Comparison of ENCODE assay signal across 16 cellular contexts in the genomic region with DNA sequence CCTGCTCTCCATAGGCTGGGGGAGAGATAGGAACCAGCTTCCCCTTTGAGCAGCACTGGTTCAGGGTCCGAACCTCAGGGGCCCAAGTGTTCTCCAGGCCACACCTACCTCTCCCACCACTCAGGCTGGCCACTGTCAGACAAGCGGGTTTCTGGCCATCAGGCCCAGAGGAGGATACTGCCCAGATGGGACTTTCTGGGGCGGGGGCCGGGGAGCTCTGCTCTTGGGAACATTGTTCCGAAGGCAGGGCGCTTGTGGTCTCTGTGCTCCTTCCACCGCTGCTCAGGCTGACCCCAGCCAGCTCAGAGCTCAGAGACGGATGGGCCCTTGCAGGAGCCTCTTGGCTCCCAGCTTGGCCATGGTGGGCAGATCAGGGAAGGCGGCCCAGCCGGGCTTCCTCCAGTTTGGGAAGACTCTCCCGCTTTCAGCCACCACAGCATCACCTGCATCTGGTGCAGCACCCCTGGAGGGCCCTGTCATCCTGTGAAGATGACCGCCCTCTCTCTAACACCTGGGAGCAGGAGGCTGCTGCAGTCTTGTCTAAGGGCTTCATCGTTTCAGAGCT. TPM values are rescaled to one million over a fixed set of nuclear protein-coding genes. Genes with fewer than 3 reads are reported as not detected.
DNase-seq lines count a peak whose midpoint lies in the region; ATAC-seq and TF ChIP-seq lines count a peak whose summit lies in the region.
"Had no signal": no experiment of that assay in that cellular context is flagged by ENCODE, and none has a peak within 500 bp of the region (broad histone marks: within the 10 kb centered on the region; RNA-seq: fewer than 3 reads in every experiment).

No MANE protein-coding gene starts in this region.

- H3K79me2 ChIP-seq in H9 (ENCODE audit: insufficient read depth, low read length) = no peaks in the 10 kb centered on the region
- H3K79me2 ChIP-seq in Karpas-422 (ENCODE audit: low read length) = no peaks in the 10 kb centered on the region

- DNase-seq in H9 = no peak
- no peak for DNase-seq in IMR-90
- no peak for DNase-seq in neural crest cell (ENCODE audit: low read depth, low spot score)
- peak; percentile 52 for DNase-seq in sciatic nerve (ENCODE audit: low spot score)
- DNase-seq in activated naive CD4-positive, alpha-beta T cell treated with Interleukin-2 at 50 U/mL for 16 hours = no peak
- DNase-seq in NCI-H1092 treated with DMSO at 0.1 percent for 48 hours (lab: John Stamatoyannopoulos, UW) = no peak
- no peak for DNase-seq in Karpas-422
- DNase-seq: C1 segment of cervical spinal cord; Caco-2; CD8-positive, alpha-beta T cell; DMS153; DND-41; HFFc6 had no signal

- H2BK5ac ChIP-seq in H9 (ENCODE audit: insufficient read length, low read length) = no peak overlapping the region
- H2BK5ac ChIP-seq in IMR-90 (ENCODE audit: low read depth, low read length, poor library complexity, severe bottlenecking) = no peak overlapping the region

- H2AK9ac ChIP-seq in IMR-90 (replicated peaks; ENCODE audit: low read depth, low read length, poor library complexity) = no peak overlapping the region

- H3K4me2 ChIP-seq in H9 (ENCODE audit: insufficient read depth, insufficient read length, low read length) (no peak overlapping the region), IMR-90 (ENCODE audit: low read depth, low read length) (no peak overlapping the region), Karpas-422 (ENCODE audit: low read depth, low read length, poor library complexity, severe bottlenecking) (no peak overlapping the region)
- H3K4me2 ChIP-seq: GM23338 had no signal

- H2BK15ac ChIP-seq in H9 (ENCODE audit: low read depth, low read length) = no peak overlapping the region
- no peak overlapping the region for H2BK15ac ChIP-seq in IMR-90 (ENCODE audit: low read depth, low read length)

- H3K9me1 ChIP-seq in IMR-90 (ENCODE audit: insufficient read depth, low read length) = 0 out of 2 replicates have a peak, but pooled peaks cover 2% of the 10 kb centered on the region

- H3T11ph ChIP-seq in H9 (ENCODE audit: low read length) = no peak overlapping the region

- no peaks in the 10 kb centered on the region for H3K36me3 Mint-ChIP-seq in H9 (ENCODE audit: insufficient read depth in 1 of 3, low read depth in 3 of 3)
- no peaks in the 10 kb centered on the region for H3K36me3 Mint-ChIP-seq in neural crest cell (ENCODE audit: low read depth)
- H3K36me3 Mint-ChIP-seq: CD8-positive, alpha-beta T cell had no signal

- no peak for TF ChIP-seq RAD21 in IMR-90 (IDR thresholded peaks at IDR 0.05; ENCODE audit: low read length)

- no peak overlapping the region for H3K23ac ChIP-seq in H9 (ENCODE audit: insufficient read length, low read depth, low read length)
- H3K23ac ChIP-seq in IMR-90 (ENCODE audit: low read depth, low read length) = no peak overlapping the region

- no peaks in the 10 kb centered on the region for H3K23me2 ChIP-seq in H9 (ENCODE audit: insufficient read length, low read depth, low read length, poor library complexity, severe bottlenecking)

- H3K27me3 Mint-ChIP-seq in H9 (ENCODE audit: low read depth) = peaks cover 27% of the 10 kb centered on the region
- peaks cover 5% of the 10 kb centered on the region for H3K27me3 Mint-ChIP-seq in neural crest cell (ENCODE audit: low read depth)

- H3K27me3 ChIP-seq in H9 (ENCODE audit: insufficient read depth, low read length) (no peaks in the 10 kb centered on the region), IMR-90 (ENCODE audit: control insufficient read depth, insufficient read depth, low read length) (peaks cover 10% of the 10 kb centered on the region), Karpas-422 (ENCODE audit: low read length) (no peaks in the 10 kb centered on the region)

- H3K36me3 ChIP-seq in IMR-90 (ENCODE audit: control insufficient read depth, insufficient read depth, low read length) (no peaks in the 10 kb centered on the region), Karpas-422 (ENCODE audit: insufficient read depth, low read length) (no peaks in the 10 kb centered on the region)
- H3K36me3 ChIP-seq: HAP-1 had no signal

- dilution Hi-C loops in IMR-90 (cut with HindIII; ENCODE audit: low sequenced_read_pairs, unreplicated experiment) = no loop called here

- H2BK20ac ChIP-seq in H9 (ENCODE audit: low read depth, low read length, poor library complexity, severe bottlenecking) (no peak overlapping the region), IMR-90 (ENCODE audit: low read depth, low read length) (no peak overlapping the region)

- H3K27ac ChIP-seq in H9 (ENCODE audit: insufficient read length, low read depth, low read length) = no peak overlapping the region
- H3K27ac ChIP-seq in IMR-90 (ENCODE audit: insufficient read depth, low read length) = no peak overlapping the region
- no peak overlapping the region for H3K27ac ChIP-seq in Karpas-422 (ENCODE audit: low read length)

- H3K79me1 ChIP-seq in H9 (ENCODE audit: insufficient read depth, low read depth, low read length, poor library complexity, severe bottlenecking) (no peaks in the 10 kb centered on the region), IMR-90 (ENCODE audit: low read depth in 1 of 2, low read length in 2 of 2) (peaks cover 0 to 4% of the 10 kb centered on the region in 2 experiments; a peak in 2 of 4 replicates)

- H3K9ac ChIP-seq in H9 (ENCODE audit: extremely low read depth, insufficient read length, low read length) (no peak overlapping the region), IMR-90 (ENCODE audit: low read depth, low read length) (no peak overlapping the region), Karpas-422 (ENCODE audit: low read length) (no peak overlapping the region)

- POLR2A ChIA-PET in IMR-90 (lab: Charles Lee; ENCODE audit: unreplicated experiment) = no interaction called here

- no CpG with 5 or more reads among the region's 13 CpGs for WGBS in H9 (ENCODE audit: extremely low coverage, insufficient read length, low lambda C conversion rate)
- WGBS in IMR-90 (ENCODE audit: extremely low coverage in 2 of 2, insufficient read length in 1 of 2), 2 experiments = 79% methylated on average over 7 of the region's 13 CpGs; no CpG with 5 or more reads in 1 of the 2 experiments

- H3K4me3 Mint-ChIP-seq in H9 (no peak overlapping the region), neural crest cell (peak overlapping the region; percentile 5)
- H3K4me3 Mint-ChIP-seq: CD8-positive, alpha-beta T cell; GM23338; HFFc6 had no signal

- H3K4me3 ChIP-seq in IMR-90 (ENCODE audit: insufficient read depth, low read depth, low read length) (no peak overlapping the region), Karpas-422 (ENCODE audit: low read length) (no peak overlapping the region)
- H3K4me3 ChIP-seq: GM23338, HAP-1 had no signal

- no peak for TF ChIP-seq POLR2A in IMR-90 (IDR thresholded peaks at IDR 0.05; ENCODE audit: low read depth, low read length)

- H4K5ac ChIP-seq in H9 (ENCODE audit: insufficient read length, low read depth, low read length) (no peak overlapping the region), IMR-90 (ENCODE audit: low read depth, low read length) (no peak overlapping the region)

- ATAC-seq in IMR-90 (ENCODE audit: low read depth) (no peak), sciatic nerve (no peak), GM21723 (IDR thresholded peaks at IDR 0.05; ENCODE audit: unreplicated experiment) (no peak)
- ATAC-seq: CD8-positive, alpha-beta T cell; GM23338 had no signal

- H4K91ac ChIP-seq in H9 (ENCODE audit: insufficient read length, low read depth, low read length) = peak overlapping the region; percentile 8
- no peak overlapping the region for H4K91ac ChIP-seq in IMR-90 (ENCODE audit: insufficient read depth, low read depth, low read length)

- H3K18ac ChIP-seq in H9 (ENCODE audit: insufficient read length, low read depth, low read length) = no peak overlapping the region
- H3K18ac ChIP-seq in IMR-90 (ENCODE audit: low read depth, low read length) = no peak overlapping the region

- H2AK5ac ChIP-seq in H9 (ENCODE audit: insufficient read length, low read length) (no peak overlapping the region), IMR-90 (ENCODE audit: low read depth, low read length) (no peak overlapping the region)

- H3K4ac ChIP-seq in H9 (ENCODE audit: low read depth, low read length) (no peak overlapping the region), IMR-90 (ENCODE audit: low read depth, low read length) (no peak overlapping the region)

- H3K56ac ChIP-seq in H9 (ENCODE audit: insufficient read length, low read depth, low read length) (no peak overlapping the region), IMR-90 (ENCODE audit: extremely low read depth, insufficient read depth, low read length) (no peak overlapping the region)

- TF ChIP-seq CTCF in H9 (conservative IDR thresholded peaks at IDR 0.05) = no peak
- TF ChIP-seq CTCF in IMR-90 (conservative IDR thresholded peaks at IDR 0.05; ENCODE audit: low read depth, low read length) = no peak
- no peak for TF ChIP-seq CTCF in neural crest cell (conservative IDR thresholded peaks at IDR 0.05)

- H3K9me3 Mint-ChIP-seq in H9 (peaks cover 0 to 4% of the 10 kb centered on the region in 2 experiments; a peak in 3 of 5 replicates), neural crest cell (no peaks in the 10 kb centered on the region)
- H3K9me3 Mint-ChIP-seq: CD8-positive, alpha-beta T cell; HFFc6 had no signal

- H3K4me1 ChIP-seq in H9 (ENCODE audit: insufficient read depth, low read length) (no peaks in the 10 kb centered on the region), IMR-90 (ENCODE audit: control insufficient read depth, insufficient read depth, low read length) (peaks cover 2% of the 10 kb centered on the region; the same call in 1 of the 2 replicates), Karpas-422 (ENCODE audit: low read length) (peaks cover 30% of the 10 kb centered on the region)
- H3K4me1 ChIP-seq: Caco-2 had no signal

- H3K27ac Mint-ChIP-seq in H9 = no peak overlapping the region
- no peak overlapping the region for H3K27ac Mint-ChIP-seq in neural crest cell (ENCODE audit: unreplicated experiment)
- H3K27ac Mint-ChIP-seq: CD8-positive, alpha-beta T cell; GM23338; HFFc6 had no signal

- H3K9me3 ChIP-seq in H9 (ENCODE audit: control insufficient read depth, low read depth, low read length) (no peaks in the 10 kb centered on the region), IMR-90 (ENCODE audit: control insufficient read depth, insufficient read depth, low read length) (no peaks in the 10 kb centered on the region), Karpas-422 (ENCODE audit: low read length) (no peaks in the 10 kb centered on the region)
- H3K9me3 ChIP-seq: Caco-2, HAP-1 had no signal

- in situ Hi-C loops in IMR-90 (cut with MboI; ENCODE audit: low sequenced_read_pairs) = no loop called here

- no peaks in the 10 kb centered on the region for H3K9me2 ChIP-seq in Karpas-422 (replicated peaks; ENCODE audit: insufficient read depth, low read length)

- CTCF ChIA-PET in IMR-90 (lab: Yijun Ruan, JAX) = interaction anchor here (1.4 kb wide), 1 partner anchor 9 kb away, joined by 8 read pairs; no protein-coding TSS in a partner anchor

- H4K8ac ChIP-seq in H9 (replicated peaks; ENCODE audit: insufficient read length, low read depth, low read length) (no peak overlapping the region), IMR-90 (ENCODE audit: low read depth in 2 of 2, low read length in 2 of 2) (no peak overlapping the region)

- H2AFZ ChIP-seq in H9 (ENCODE audit: low read length) (no peak overlapping the region), IMR-90 (replicated peaks; ENCODE audit: low read length, poor library complexity) (peak overlapping the region; percentile 51), Karpas-422 (ENCODE audit: low read length) (no peak overlapping the region)
- H2AFZ ChIP-seq: GM23338 had no signal

- H3K14ac ChIP-seq in H9 (ENCODE audit: insufficient read depth, low read length) = no peak overlapping the region
- no peak overlapping the region for H3K14ac ChIP-seq in IMR-90 (replicated peaks; ENCODE audit: low read depth, low read length)

- intact Hi-C loops in IMR-90 (cut with micrococcal nuclease) = no loop called here
- intact Hi-C loops in sciatic nerve (cut with DNase I) = no loop called here

- no TSS peak for BruUV-seq in IMR-90 (replicated peaks; lab: Mats Ljungman, UMichigan)

- H2BK12ac ChIP-seq in H9 (ENCODE audit: insufficient read length, low read depth, low read length) = no peak overlapping the region

- H4K20me1 ChIP-seq in H9 (ENCODE audit: control insufficient read depth, insufficient read depth, insufficient read length) = no peaks in the 10 kb centered on the region
- no peaks in the 10 kb centered on the region for H4K20me1 ChIP-seq in IMR-90 (ENCODE audit: insufficient read depth, low read length)
- no peaks in the 10 kb centered on the region for H4K20me1 ChIP-seq in Karpas-422 (ENCODE audit: insufficient read depth, low read depth, low read length)

- no peak overlapping the region for H2BK120ac ChIP-seq in H9 (ENCODE audit: low read depth, low read length, poor library complexity, severe bottlenecking)
- no peak overlapping the region for H2BK120ac ChIP-seq in IMR-90 (ENCODE audit: low read depth, low read length)

- H3K4me1 Mint-ChIP-seq in H9 (peaks cover 5 to 8% of the 10 kb centered on the region in 2 experiments; a peak in 2 of 4 replicates), neural crest cell (peaks cover 5% of the 10 kb centered on the region)
- H3K4me1 Mint-ChIP-seq: GM23338 had no signal

RNA-seq across cellular contexts. Expression of a gene that starts 5.2 kb away (rescaled TPM):
- total RNA-seq in H9 (2021) = 12.9 and 16.4 TPM in 2 replicates
- 5.9 and 6.9 TPM in 2 replicates for total RNA-seq in IMR-90 (2012; rRNA removed)
- polyA plus RNA-seq in IMR-90 (2012; rRNA removed) = 6.0 and 8.3 TPM in 2 replicates
- 2.4 and 4.0 TPM in 2 replicates for polyA plus RNA-seq in IMR-90 (2012; cell fraction: cytosol; rRNA removed)
- 6.0 and 8.0 TPM in 2 replicates for polyA plus RNA-seq in IMR-90 (2012; cell fraction: nucleus; rRNA removed; ENCODE audit: low replicate concordance)
- total RNA-seq in neural crest cell = 19.3 and 20.7 TPM in 2 replicates
- total RNA-seq in sciatic nerve = 33.4 TPM
- total RNA-seq in Karpas-422 (2014; rRNA removed; shearing (Covaris generic); ENCODE audit: low replicate concordance) = 16.0 and 18.4 TPM in 2 replicates

RNA-seq across cellular contexts. Expression of a gene that starts 26.7 kb away (rescaled TPM):
- 12.1 and 12.9 TPM in 2 replicates for total RNA-seq in H9 (2021)
- 2.8 and 3.2 TPM in 2 replicates for total RNA-seq in IMR-90 (2012; rRNA removed)
- 1.7 and 2.1 TPM in 2 replicates for polyA plus RNA-seq in IMR-90 (2012; rRNA removed)
- polyA plus RNA-seq in IMR-90 (2012; cell fraction: cytosol; rRNA removed) = 0.60 and 0.80 TPM in 2 replicates
- 4.5 and 5.2 TPM in 2 replicates for polyA plus RNA-seq in IMR-90 (2012; cell fraction: nucleus; rRNA removed; ENCODE audit: low replicate concordance)
- total RNA-seq in neural crest cell = 8.6 TPM in 2 replicates
- 24.7 TPM for total RNA-seq in sciatic nerve
- 19.0 and 23.3 TPM in 2 replicates for total RNA-seq in Karpas-422 (2014; rRNA removed; shearing (Covaris generic); ENCODE audit: low replicate concordance)
